ENCODE assay signal across 8 cellular contexts in genomic region chrX:320126-320783, GRCh38. TPM values are rescaled to one million over a fixed set of nuclear protein-coding genes. Genes with fewer than 3 reads are reported as not detected.
DNase-seq lines count a peak whose midpoint lies in the region; ATAC-seq and TF ChIP-seq lines count a peak whose summit lies in the region.

No MANE protein-coding gene starts in this region.

- intact Hi-C loops in activated CD4-positive, alpha-beta memory T cell treated with anti-CD3 and anti-CD28 coated beads for 36 hours (cut with micrococcal nuclease) = no loop called here
- intact Hi-C loops in heart right ventricle (cut with DNase I) = no loop called here

- peaks cover 25% of the 10 kb centered on the region for H3K4me1 Mint-ChIP-seq in activated CD4-positive, alpha-beta memory T cell treated with anti-CD3 and anti-CD28 coated beads for 36 hours (ENCODE audit: low read depth)

- DNase-seq in GM12865 (ENCODE audit: low read depth) (no peak), heart right ventricle (no peak), retinal pigment epithelial cell (ENCODE audit: low read depth) (no peak), NCI-H187 treated with DMSO at 0.1 percent for 48 hours (lab: John Stamatoyannopoulos, UW) (no peak), hepatic stellate cell (ENCODE audit: low spot score) (no peak), T1000 (lab: John Stamatoyannopoulos, UW) (no peak)
- DNase-seq in activated CD4-positive, alpha-beta memory T cell treated with anti-CD3 and anti-CD28 coated beads for 36 hours = peak; percentile 28

- peak overlapping the region in 3 of 10 donors; percentile 85 to 96 (median 92) for H3K27ac ChIP-seq in heart right ventricle

- 6 to 14% methylated on average over 24 of the region's 24 CpGs for WGBS in heart right ventricle, 2 donors

- H3K36me3 ChIP-seq in heart right ventricle = peaks cover 0 to 11% (median 0%) of the 10 kb centered on the region in 9 donors

- TF ChIP-seq CTCF in GM12865 (IDR thresholded peaks at IDR 0.05; ENCODE audit: insufficient read depth, low read depth, low read length, missing control alignments) (no peak), heart right ventricle (IDR thresholded peaks at IDR 0.05) (no peak), retinal pigment epithelial cell (conservative IDR thresholded peaks at IDR 0.05; ENCODE audit: low read depth, low read length) (no peak)

- peak overlapping the region; percentile 81 for H3K4me3 Mint-ChIP-seq in activated CD4-positive, alpha-beta memory T cell treated with anti-CD3 and anti-CD28 coated beads for 36 hours

- H3K4me1 ChIP-seq in heart right ventricle = peaks cover 9 to 35% (median 20%) of the 10 kb centered on the region in 9 donors

- H3K27me3 ChIP-seq in heart right ventricle = peaks cover 0 to 13% (median 3%) of the 10 kb centered on the region in 7 donors

- CTCF ChIA-PET in activated CD4-positive, alpha-beta memory T cell treated with anti-CD3 and anti-CD28 coated beads for 36 hours (lab: Charles Lee) = no interaction called here

- H3K4me3 ChIP-seq in GM12865 (ENCODE audit: low read depth, low read length) (peak overlapping the region; percentile 64), heart right ventricle (peak overlapping the region; percentile 76 to 100 (median 94)), retinal pigment epithelial cell (ENCODE audit: low read length) (peak overlapping the region; percentile 85)

- ATAC-seq in heart right ventricle (no peak), HG03175 (IDR thresholded peaks at IDR 0.05; ENCODE audit: unreplicated experiment) (no peak)

- peak overlapping the region; percentile 77 for H3K27ac Mint-ChIP-seq in activated CD4-positive, alpha-beta memory T cell treated with anti-CD3 and anti-CD28 coated beads for 36 hours

- POLR2A ChIA-PET in activated CD4-positive, alpha-beta memory T cell treated with anti-CD3 and anti-CD28 coated beads for 36 hours (lab: Charles Lee) = no interaction called here

- H3K9me3 ChIP-seq in heart right ventricle = no peaks in the 10 kb centered on the region

- no peaks in the 10 kb centered on the region for H3K9me3 Mint-ChIP-seq in activated CD4-positive, alpha-beta memory T cell treated with anti-CD3 and anti-CD28 coated beads for 36 hours

- no peaks in the 10 kb centered on the region for H3K27me3 Mint-ChIP-seq in activated CD4-positive, alpha-beta memory T cell treated with anti-CD3 and anti-CD28 coated beads for 36 hours

- H3K36me3 Mint-ChIP-seq in activated CD4-positive, alpha-beta memory T cell treated with anti-CD3 and anti-CD28 coated beads for 36 hours = peaks cover 6% of the 10 kb centered on the region

RNA-seq across cellular contexts. Expression of gene GTPBP6, which starts 1.7 kb away (rescaled TPM):
- 10 to 100 TPM; 60.0 to 62.4 TPM for total RNA-seq in activated CD4-positive, alpha-beta memory T cell treated with anti-CD3 and anti-CD28 coated beads for 36 hours
- total RNA-seq in heart right ventricle = 10 to 100 TPM; 29.8 to 55.4 (median 46.3) TPM
- polyA plus RNA-seq in heart right ventricle = 100 to 1,000 TPM in 1 of 2 donors, 10 to 100 TPM in 1; 44.0 to 103 TPM

RNA-seq across cellular contexts. Expression of gene PLCXD1, which starts 39.1 kb away (rescaled TPM):
- 10 to 100 TPM; 42.2 to 46.5 TPM for total RNA-seq in activated CD4-positive, alpha-beta memory T cell treated with anti-CD3 and anti-CD28 coated beads for 36 hours
- 1 to 10 TPM; 1.9 to 6.5 (median 2.7) TPM for total RNA-seq in heart right ventricle
- polyA plus RNA-seq in heart right ventricle = 10 to 100 TPM in 1 of 2 donors, 1 to 10 TPM in 1; 3.0 to 19.9 TPM

Comparison
In these comparisons a context has a peak if more than half of its experiments do, and no peak if none do; other contexts are left out.
1. RNA of gene PLCXD1, which starts 39.1 kb away (total RNA-seq): 42.2 to 46.5 TPM in activated CD4-positive, alpha-beta memory T cell treated with anti-CD3 and anti-CD28 coated beads for 36 hours; 1.9 to 6.5 TPM in heart right ventricle; every median in the first group is over 4 times any median in the second.
2. Peak in every context shown above with its lines, with median percentiles within 50 percentile points of each other: H3K4me3 ChIP-seq.